ENCODE assay signal across 8 cellular contexts in the genomic region with DNA sequence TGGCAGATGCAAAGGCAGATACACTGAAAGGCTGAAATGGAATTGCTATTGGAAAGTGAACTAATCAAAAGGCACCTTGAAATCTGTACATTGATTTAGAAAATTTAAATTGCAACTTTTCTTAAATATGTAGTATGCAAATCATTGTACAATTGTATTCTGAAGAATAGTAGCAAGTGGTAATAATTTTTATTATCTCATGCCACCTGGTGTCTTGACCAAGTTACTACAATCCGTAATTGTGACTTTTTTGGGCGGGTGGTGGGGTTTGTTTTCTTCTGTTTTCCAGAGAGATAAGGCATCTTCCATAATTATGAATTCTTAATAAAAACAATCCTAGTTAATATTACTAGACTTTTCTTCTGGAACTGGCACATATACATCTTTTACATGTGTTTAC. TPM values are rescaled to one million over a fixed set of nuclear protein-coding genes. Genes with fewer than 3 reads are reported as not detected.
DNase-seq lines count a peak whose midpoint lies in the region; ATAC-seq and TF ChIP-seq lines count a peak whose summit lies in the region.

No MANE protein-coding gene starts in this region.

- DNase-seq in DMS114 treated with DMSO at 0.1 percent for 48 hours (lab: John Stamatoyannopoulos, UW; ENCODE audit: unreplicated experiment), result peak; percentile 26
- DNase-seq in NCI-H69 (lab: John Stamatoyannopoulos, UW), result peak; percentile 50
- DNase-seq in dermis blood vessel endothelial cell, result peak; percentile 52
- DNase-seq in neural crest cell (ENCODE audit: low read depth, low spot score), result no peak
- no peak for DNase-seq in posterior vena cava (ENCODE audit: low spot score)

- intact Hi-C loops in posterior vena cava (cut with DNase I), result no loop called here

- H3K27ac Mint-ChIP-seq in neural crest cell (ENCODE audit: unreplicated experiment), result no peak overlapping the region

- ATAC-seq in GM21367 (IDR thresholded peaks at IDR 0.05; ENCODE audit: unreplicated experiment) (peak; percentile 43), esophagus mucosa (no peak), GM21390 (IDR thresholded peaks at IDR 0.05; ENCODE audit: unreplicated experiment) (no peak)

- no peaks in the 10 kb centered on the region for H3K4me1 Mint-ChIP-seq in neural crest cell

- H3K36me3 Mint-ChIP-seq in neural crest cell (ENCODE audit: low read depth), result no peaks in the 10 kb centered on the region

- H3K4me3 Mint-ChIP-seq in neural crest cell, result no peak overlapping the region

- peak; percentile 76 for TF ChIP-seq CTCF in neural crest cell (conservative IDR thresholded peaks at IDR 0.05)

- no peaks in the 10 kb centered on the region for H3K9me3 Mint-ChIP-seq in neural crest cell

- no peaks in the 10 kb centered on the region for H3K27me3 Mint-ChIP-seq in neural crest cell (ENCODE audit: low read depth)

RNA-seq across cellular contexts. Expression of a gene that starts 12.5 kb away (rescaled TPM):
- total RNA-seq in dermis blood vessel endothelial cell (10.9 and 15.0 TPM in 2 replicates), neural crest cell (24.6 and 27.0 TPM in 2 replicates), esophagus mucosa (12.9 TPM), posterior vena cava (10 to 100 TPM in 1 of 2 donors, 1 to 10 TPM in 1; 9.6 to 15.7 TPM)

Comparison
In these comparisons a context has a peak if more than half of its experiments do, and no peak if none do; other contexts are left out.
1. DNase-seq: peak in DMS114 treated with DMSO at 0.1 percent for 48 hours (single experiment), NCI-H69 (single experiment) and dermis blood vessel endothelial cell (single experiment); none in neural crest cell (single experiment) and posterior vena cava (single experiment).